ENCODE assay signal across 11 cellular contexts in the genomic region with DNA sequence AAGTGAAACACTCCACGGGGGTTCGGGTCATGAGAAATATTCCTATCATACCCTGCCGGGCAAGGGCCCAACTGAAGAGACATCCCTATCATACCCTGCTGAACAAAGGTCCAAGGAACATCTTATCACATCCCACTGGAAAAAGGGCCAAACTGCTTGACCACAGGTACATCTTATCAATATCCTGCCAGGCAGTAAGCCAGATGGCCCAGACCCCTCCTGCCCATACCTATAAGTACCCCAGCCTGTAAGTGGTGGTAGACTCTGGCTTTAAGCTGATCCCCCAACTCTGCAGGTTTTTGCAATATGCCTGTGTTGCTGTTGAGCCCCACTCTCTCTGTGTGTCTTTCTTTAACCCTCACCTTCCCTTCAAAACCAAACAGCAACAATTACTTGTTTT.
"Had no signal": no experiment of that assay in that cellular context is flagged by ENCODE, and none has a peak within 500 bp of the region (broad histone marks: within the 10 kb centered on the region; RNA-seq: fewer than 3 reads in every experiment).

No MANE protein-coding gene starts in this region.

- H3K27ac ChIP-seq: GM23248 had no signal

- DNase-seq: GM23248, GOT3, H7, H9, HCEC 1CT, HFFc6 had no signal

- FAIRE-seq: H1, H54 had no signal

- H3K9me3 ChIP-seq: HAP-1 had no signal

- ATAC-seq: GM23338, HCT116 had no signal

- H3K36me3 ChIP-seq: HAP-1 had no signal

- H3K4me1 ChIP-seq: HAP-1 had no signal

- H3K4me3 ChIP-seq: GM23248, GM23338, HAP-1 had no signal
